ENCODE assay signal across 18 cellular contexts in the genomic region with DNA sequence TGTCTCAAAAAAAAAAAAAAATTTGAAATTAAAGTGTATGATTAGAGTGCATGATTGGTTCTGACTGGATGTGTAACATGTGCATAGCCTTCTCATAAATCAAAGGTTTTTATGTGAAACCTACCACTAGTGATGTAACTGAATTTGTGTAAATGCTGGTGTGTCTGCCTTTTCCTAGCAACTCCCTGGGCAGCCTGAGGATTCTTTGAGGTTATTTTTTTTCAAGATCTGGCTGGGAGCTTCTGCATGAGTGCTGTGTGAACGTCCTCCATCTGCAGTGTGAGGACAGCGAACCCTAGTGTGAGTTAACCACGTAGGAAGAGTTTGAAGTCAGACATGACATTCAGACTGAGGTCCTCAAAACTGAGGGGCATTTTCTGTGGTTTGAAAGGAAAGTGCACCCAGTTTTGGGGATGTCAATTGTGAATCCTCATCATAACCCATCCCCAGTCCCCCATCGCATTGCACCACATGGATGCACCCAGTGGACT. TPM values are rescaled to one million over a fixed set of nuclear protein-coding genes. Genes with fewer than 3 reads are reported as not detected.
A peak's percentile ranks its signal among the peaks of the same experiment; 100 is the strongest.
DNase-seq lines count a peak whose midpoint lies in the region; ATAC-seq, FAIRE-seq and TF ChIP-seq lines count a peak whose summit lies in the region.
"Had no signal": no experiment of that assay in that cellular context is flagged by ENCODE, and none has a peak within 500 bp of the region (broad histone marks: within the 10 kb centered on the region; RNA-seq: fewer than 3 reads in every experiment).

No MANE protein-coding gene starts in this region.

- H3K4ac ChIP-seq in H1 (replicated peaks; ENCODE audit: insufficient read length, low read depth, low read length): peak overlapping the region; percentile 8

- TF ChIP-seq POLR2A in HepG2 (IDR thresholded peaks at IDR 0.05; ENCODE audit: insufficient read depth in 1 of 2, low read depth in 2 of 2, low read length in 2 of 2): no peak
- TF ChIP-seq POLR2A in right lobe of liver (IDR thresholded peaks at IDR 0.05): no peak
- TF ChIP-seq POLR2A in NB4 (IDR thresholded peaks at IDR 0.05; ENCODE audit: extremely low read depth, insufficient read length): no peak
- no peak for TF ChIP-seq POLR2A in H1 (IDR thresholded peaks at IDR 0.05; ENCODE audit: control extremely low read depth in 1 of 2, low read depth in 2 of 2, low read length in 2 of 2)
- no peak for TF ChIP-seq POLR2A in Peyer's patch (IDR thresholded peaks at IDR 0.05)

- no peaks in the 10 kb centered on the region for H3K9me3 ChIP-seq in HepG2 (ENCODE audit: low read length)
- H3K9me3 ChIP-seq in right lobe of liver: no peaks in the 10 kb centered on the region
- no peaks in the 10 kb centered on the region for H3K9me3 ChIP-seq in H1 (ENCODE audit: insufficient read depth in 2 of 2, low read depth in 1 of 2, low read length in 1 of 2)
- no peaks in the 10 kb centered on the region for H3K9me3 ChIP-seq in Peyer's patch
- H3K9me3 ChIP-seq in tibial artery: no peaks in the 10 kb centered on the region
- H3K9me3 ChIP-seq: BLaER1 had no signal

- H3K4me3 ChIP-seq in HepG2 (replicated peaks in 1 of 3; ENCODE audit: insufficient read depth in 1 of 3, low read depth in 2 of 3, low read length in 3 of 3): no peak overlapping the region
- H3K4me3 ChIP-seq in right lobe of liver: no peak overlapping the region
- no peak overlapping the region for H3K4me3 ChIP-seq in NB4 (ENCODE audit: low read depth, low read length)
- no peak overlapping the region for H3K4me3 ChIP-seq in H1 (ENCODE audit: extremely low read depth in 1 of 4, insufficient read depth in 2 of 4, low read depth in 3 of 4, low read length in 4 of 4)
- no peak overlapping the region for H3K4me3 ChIP-seq in Peyer's patch
- H3K4me3 ChIP-seq in tibial artery: no peak overlapping the region
- H3K4me3 ChIP-seq: BLaER1, GM12878 had no signal

- H4K20me1 ChIP-seq in HepG2 (ENCODE audit: insufficient read depth, low read length) (no peaks in the 10 kb centered on the region), H1 (replicated peaks in 1 of 2; ENCODE audit: control insufficient read depth in 1 of 2, insufficient read depth in 2 of 2, low read length in 2 of 2) (no peaks in the 10 kb centered on the region)
- H4K20me1 ChIP-seq: BLaER1 had no signal

- peak; percentile 61 for TF ChIP-seq CTCF in HepG2 (CRISPR knock-in tag; IDR thresholded peaks at IDR 0.05)
- TF ChIP-seq CTCF in right lobe of liver (IDR thresholded peaks at IDR 0.05): no peak
- TF ChIP-seq CTCF in NB4 (IDR thresholded peaks at IDR 0.05; ENCODE audit: low read depth, low read length): no peak
- TF ChIP-seq CTCF in H1 (IDR thresholded peaks at IDR 0.05; ENCODE audit: control extremely low read depth in 1 of 3, insufficient read depth in 1 of 3, low read depth in 1 of 3, low read length in 3 of 3): no peak; a peak in 1 of 4 replicates
- no peak for TF ChIP-seq CTCF in Peyer's patch (IDR thresholded peaks at IDR 0.05)
- no peak for TF ChIP-seq CTCF in tibial artery (IDR thresholded peaks at IDR 0.05)

- H3K27me3 ChIP-seq in HepG2 (ENCODE audit: control insufficient read depth in 1 of 2, insufficient read depth in 2 of 2, low read length in 2 of 2) (no peaks in the 10 kb centered on the region; a peak in 1 of 5 replicates), right lobe of liver (no peaks in the 10 kb centered on the region), H1 (replicated peaks in 1 of 4; ENCODE audit: control insufficient read depth in 3 of 4, extremely low read depth in 1 of 4, insufficient read depth in 3 of 4, low read length in 3 of 4) (no peaks in the 10 kb centered on the region), Peyer's patch (no peaks in the 10 kb centered on the region), tibial artery (no peaks in the 10 kb centered on the region)
- H3K27me3 ChIP-seq: BLaER1 had no signal

- TF ChIP-seq RAD21 in HepG2 (CRISPR knock-in tag; IDR thresholded peaks at IDR 0.05) (peak; percentile 34; the same call in 1 of the 2 replicates), H1 (IDR thresholded peaks at IDR 0.05 in 1 of 2, conservative IDR thresholded peaks at IDR 0.05 in 1 of 2; ENCODE audit: low read depth in 2 of 2, low read length in 2 of 2) (peak; percentile 23 to 47; a peak in 3 of 4 replicates)

- in situ Hi-C loops in HepG2 (cut with HindIII; ENCODE audit: extremely low pct_ligation_motif_present, low pct_unique_long_range_greater_than_20kb): no loop called here

- WGBS in HepG2 (ENCODE audit: low lambda C conversion rate): 51% methylated on average over 4 of the region's 4 CpGs
- 70% methylated on average over 2 of the region's 4 CpGs for WGBS in right lobe of liver (ENCODE audit: insufficient coverage, low coverage, low lambda C conversion rate, missing lambda C conversion rate)
- 90% methylated on average over 4 of the region's 4 CpGs; no CpG with 5 or more reads in 1 of the 2 experiments for WGBS in H1 (ENCODE audit: extremely low coverage in 1 of 2, insufficient coverage in 1 of 2, insufficient read length in 1 of 2, insufficient replicate concordance in 2 of 2, low coverage in 1 of 2, low lambda C conversion rate in 2 of 2, missing lambda C conversion rate in 1 of 2), 2 experiments

- no peaks in the 10 kb centered on the region for H3K79me1 ChIP-seq in H1 (ENCODE audit: low read depth, low read length)

- no peak overlapping the region for H3K14ac ChIP-seq in H1 (ENCODE audit: insufficient read length)

- H3K36me3 Mint-ChIP-seq in activated CD4-positive, alpha-beta T cell treated with anti-CD3 and anti-CD28 coated beads, Interleukin-2, amount 10 ng/mL, durations not matched to agents 7 days and 5 days (ENCODE audit: low read depth): no peaks in the 10 kb centered on the region
- H3K36me3 Mint-ChIP-seq: CD4-positive, CD25-positive, alpha-beta regulatory T cell; IgD-negative memory B cell had no signal

- no peak overlapping the region for H3K9ac ChIP-seq in HepG2 (ENCODE audit: insufficient read depth, low read depth, low read length)
- no peak overlapping the region for H3K9ac ChIP-seq in H1 (replicated peaks in 1 of 4; ENCODE audit: extremely low read depth in 1 of 4, low read depth in 3 of 4, low read length in 3 of 4)
- H3K9ac ChIP-seq: BLaER1 had no signal

- CTCF ChIA-PET in HepG2 (lab: Yijun Ruan, JAX; ENCODE audit: low intra/inter-chr PET ratio, low total read pairs) (no interaction called here), H1 (lab: Charles Lee; ENCODE audit: partially characterized antibody) (interaction anchor here (0.7 to 2.5 kb wide), 5 partner anchors 10 to 289 kb away, joined by 3 to 12 read pairs (median 4); no protein-coding TSS in a partner anchor)
- CTCF ChIA-PET in activated CD4-positive, alpha-beta T cell treated with anti-CD3 and anti-CD28 coated beads, Interleukin-2, amount 10 ng/mL, durations not matched to agents 7 days and 5 days (lab: Charles Lee): no interaction called here

- peak overlapping the region; percentile 88 for H4K91ac ChIP-seq in H1 (replicated peaks; ENCODE audit: insufficient read length, low read length)

- no peaks in the 10 kb centered on the region for H3K4me1 Mint-ChIP-seq in activated CD4-positive, alpha-beta T cell treated with anti-CD3 and anti-CD28 coated beads, Interleukin-2, amount 10 ng/mL, durations not matched to agents 7 days and 5 days
- H3K4me1 Mint-ChIP-seq: CD4-positive, CD25-positive, alpha-beta regulatory T cell; IgD-negative memory B cell had no signal

- peak overlapping the region; percentile 29 for H4K5ac ChIP-seq in H1 (ENCODE audit: insufficient read length, low read depth, low read length)

- no peak overlapping the region for H3K27ac ChIP-seq in HepG2 (ENCODE audit: extremely low read length, insufficient read depth, low read length)
- no peak overlapping the region for H3K27ac ChIP-seq in right lobe of liver
- H3K27ac ChIP-seq in H1 (ENCODE audit: low read depth, low read length): no peak overlapping the region
- no peak overlapping the region for H3K27ac ChIP-seq in Peyer's patch
- no peak overlapping the region for H3K27ac ChIP-seq in tibial artery
- H3K27ac ChIP-seq: BLaER1 had no signal

- no peak for TF ChIP-seq EP300 in HepG2 (IDR thresholded peaks at IDR 0.05; ENCODE audit: low read depth in 2 of 2, low read length in 2 of 2)
- TF ChIP-seq EP300 in HepG2 (CRISPR knock-in tag; IDR thresholded peaks at IDR 0.05; ENCODE audit: borderline replicate concordance): no peak
- no peak for TF ChIP-seq EP300 in H1 (IDR thresholded peaks at IDR 0.05; ENCODE audit: borderline replicate concordance in 1 of 2, low read depth in 2 of 2, low read length in 2 of 2)

- H3K36me3 ChIP-seq in HepG2 (replicated peaks in 1 of 2; ENCODE audit: control insufficient read depth in 1 of 2, insufficient read depth in 2 of 2, low read length in 2 of 2): no peaks in the 10 kb centered on the region
- no peaks in the 10 kb centered on the region for H3K36me3 ChIP-seq in right lobe of liver
- no peaks in the 10 kb centered on the region; a peak in 1 of 8 replicates for H3K36me3 ChIP-seq in H1 (ENCODE audit: control insufficient read depth in 2 of 4, insufficient read depth in 4 of 4, low read length in 3 of 4)
- no peaks in the 10 kb centered on the region for H3K36me3 ChIP-seq in Peyer's patch
- H3K36me3 ChIP-seq in tibial artery: no peaks in the 10 kb centered on the region
- H3K36me3 ChIP-seq: BLaER1 had no signal

- H3K4me2 ChIP-seq in HepG2 (ENCODE audit: low read depth, low read length) (no peak overlapping the region), H1 (ENCODE audit: insufficient read depth in 1 of 2, low read depth in 2 of 2, low read length in 2 of 2) (no peak overlapping the region)
- H3K4me2 ChIP-seq: BLaER1 had no signal

- H3K27me3 Mint-ChIP-seq in activated CD4-positive, alpha-beta T cell treated with anti-CD3 and anti-CD28 coated beads, Interleukin-2, amount 10 ng/mL, durations not matched to agents 7 days and 5 days: no peaks in the 10 kb centered on the region
- H3K27me3 Mint-ChIP-seq: CD4-positive, CD25-positive, alpha-beta regulatory T cell; IgD-negative memory B cell had no signal

- no peak overlapping the region for H3K27ac Mint-ChIP-seq in activated CD4-positive, alpha-beta T cell treated with anti-CD3 and anti-CD28 coated beads, Interleukin-2, amount 10 ng/mL, durations not matched to agents 7 days and 5 days
- H3K27ac Mint-ChIP-seq: CD4-positive, CD25-positive, alpha-beta regulatory T cell; IgD-negative memory B cell had no signal

- H2AFZ ChIP-seq in HepG2 (ENCODE audit: low read length) (no peak overlapping the region), H1 (ENCODE audit: low read length) (no peak overlapping the region)

- ATAC-seq in HepG2 (no peak), right lobe of liver (no peak)
- ATAC-seq: GM12878 had no signal

- peak overlapping the region; percentile 55 for H2BK20ac ChIP-seq in H1 (ENCODE audit: low read length)

- H2AK5ac ChIP-seq in H1 (ENCODE audit: low read depth, low read length): no peak overlapping the region

- H3K4me3 Mint-ChIP-seq in activated CD4-positive, alpha-beta T cell treated with anti-CD3 and anti-CD28 coated beads, Interleukin-2, amount 10 ng/mL, durations not matched to agents 7 days and 5 days: no peak overlapping the region
- H3K4me3 Mint-ChIP-seq: CD4-positive, CD25-positive, alpha-beta regulatory T cell had no signal

- H3K4me1 ChIP-seq in HepG2 (ENCODE audit: insufficient read depth, low read length) (peaks cover 8% of the 10 kb centered on the region), right lobe of liver (no peaks in the 10 kb centered on the region), H1 (replicated peaks in 1 of 4; ENCODE audit: control insufficient read depth in 3 of 4, insufficient read depth in 4 of 4, low read length in 3 of 4) (peaks cover 4 to 10% (median 8%) of the 10 kb centered on the region in 4 experiments), Peyer's patch (no peaks in the 10 kb centered on the region), tibial artery (no peaks in the 10 kb centered on the region)
- H3K4me1 ChIP-seq: BLaER1 had no signal

- H3K23me2 ChIP-seq in H1 (ENCODE audit: low read depth, low read length): no peaks in the 10 kb centered on the region

- intact Hi-C loops in HepG2 (cut with micrococcal nuclease; ENCODE audit: unreplicated experiment): loop anchor here (1.0 kb wide), 1 partner anchor 78 kb away; no protein-coding TSS in a partner anchor
- intact Hi-C loops in right lobe of liver (cut with DNase I): no loop called here
- intact Hi-C loops in cardiac septum (cut with DNase I): no loop called here
- intact Hi-C loops in tibial artery (cut with DNase I; ENCODE audit: low total_unique reads): no loop called here

- H3K56ac ChIP-seq in H1 (replicated peaks; ENCODE audit: insufficient read length, low read depth, low read length): no peak overlapping the region

- no peak overlapping the region for H3K23ac ChIP-seq in H1 (ENCODE audit: insufficient read length)

- no peaks in the 10 kb centered on the region for H3K79me2 ChIP-seq in HepG2 (ENCODE audit: insufficient read depth, low read length)
- no peaks in the 10 kb centered on the region for H3K79me2 ChIP-seq in H1 (ENCODE audit: control insufficient read depth in 1 of 2, insufficient read depth in 2 of 2, low read length in 2 of 2)

- no TSS peak for BruUV-seq in HepG2 (replicated peaks; lab: Mats Ljungman, UMichigan)

- H2BK120ac ChIP-seq in H1 (replicated peaks; ENCODE audit: low read depth, low read length): peak overlapping the region; percentile 21

- H2BK5ac ChIP-seq in H1 (ENCODE audit: low read depth, low read length): no peak overlapping the region

- peak; percentile 28 for DNase-seq in HepG2 (ENCODE audit: low spot score)
- no peak for DNase-seq in right lobe of liver
- peak; percentile 6 for DNase-seq in NB4 (ENCODE audit: low read depth)
- DNase-seq in H1 (ENCODE audit: low read depth in 1 of 2, low spot score in 2 of 2): no peak
- no peak for DNase-seq in Peyer's patch
- no peak for DNase-seq in cardiac septum (ENCODE audit: low spot score)
- no peak for DNase-seq in tibial artery
- no peak for DNase-seq in activated CD4-positive, alpha-beta T cell treated with anti-CD3 and anti-CD28 coated beads, Interleukin-2, amount 10 ng/mL, durations not matched to agents 7 days and 5 days
- DNase-seq: 8988T; AML-193; CD4-positive, CD25-positive, alpha-beta regulatory T cell; DMS 273 treated with DMSO at 0.1 percent for 48 hours; GOT3 had no signal

- peaks cover 7% of the 10 kb centered on the region for H3K9me3 Mint-ChIP-seq in activated CD4-positive, alpha-beta T cell treated with anti-CD3 and anti-CD28 coated beads, Interleukin-2, amount 10 ng/mL, durations not matched to agents 7 days and 5 days

- no peak overlapping the region; the same call in 1 of the 2 replicates for H3K18ac ChIP-seq in H1 (ENCODE audit: extremely low read depth, low read length)

- peak overlapping the region; percentile 95; the same call in 1 of the 2 replicates for H2BK15ac ChIP-seq in H1 (ENCODE audit: low read length)

- no peak overlapping the region; the same call in 1 of the 2 replicates for H4K8ac ChIP-seq in H1 (ENCODE audit: extremely low read depth, insufficient read depth, low read length)

- 0 out of 2 replicates have a peak overlapping the region, but pooled peaks have one; percentile 71 for H2BK12ac ChIP-seq in H1 (ENCODE audit: low read depth, low read length)

- POLR2A ChIA-PET in HepG2 (lab: Yijun Ruan, JAX): interaction anchor here (1.2 kb wide), 1 partner anchor 11 kb away, joined by 3 read pairs; no protein-coding TSS in a partner anchor
- POLR2A ChIA-PET in H1 (lab: Charles Lee; ENCODE audit: partially characterized antibody): no interaction called here
- POLR2A ChIA-PET in activated CD4-positive, alpha-beta T cell treated with anti-CD3 and anti-CD28 coated beads, Interleukin-2, amount 10 ng/mL, durations not matched to agents 7 days and 5 days (lab: Charles Lee): no interaction called here

- FAIRE-seq in HepG2 (lab: Jason Lieb, UNC) (no peak), H1 (lab: Jason Lieb, UNC) (no peak)
- FAIRE-seq: GM12878, GM18507 had no signal

RNA-seq across cellular contexts. Expression of gene DPRX, which starts 39.9 kb away (rescaled TPM):
- not detected in 2 replicates for total RNA-seq in HepG2 (2016; rRNA removed; fragmentation: Illumina TruSeq; extraction: Trizol)
- total RNA-seq in HepG2 (2016; cell fraction: cytosol; rRNA removed; fragmentation: Illumina TruSeq; extraction: Trizol; ENCODE audit: low read depth): not detected in 2 replicates
- not detected in 2 replicates for total RNA-seq in HepG2 (2016; cell fraction: insoluble cytoplasmic fraction; rRNA removed; fragmentation: Illumina TruSeq; extraction: Trizol)
- total RNA-seq in HepG2 (2016; cell fraction: membrane; rRNA removed; fragmentation: Illumina TruSeq; extraction: Trizol): not detected in 2 replicates
- not detected in 2 replicates for total RNA-seq in HepG2 (2016; cell fraction: nucleus; rRNA removed; fragmentation: Illumina TruSeq; extraction: Trizol)
- polyA plus RNA-seq in HepG2 (2011; rRNA removed): 0.24 TPM in 1 of 2 replicates, not detected in the other
- not detected in 2 replicates for polyA plus RNA-seq in HepG2 (2011; cell fraction: cytosol; rRNA removed)
- 0.34 TPM in 1 of 2 replicates, not detected in the other for polyA plus RNA-seq in HepG2 (2011; cell fraction: nucleus; rRNA removed)
- polyA plus RNA-seq in HepG2 (2012): not detected in 2 replicates
- polyA plus RNA-seq in HepG2 (2016; cell fraction: cytosol; fragmentation: Illumina TruSeq; extraction: Trizol; ENCODE audit: low read depth): not detected in 2 replicates
- polyA plus RNA-seq in HepG2 (2016; cell fraction: insoluble cytoplasmic fraction; fragmentation: Illumina TruSeq; extraction: Trizol; ENCODE audit: low read depth): not detected in 2 replicates
- polyA plus RNA-seq in HepG2 (2016; cell fraction: membrane; fragmentation: Illumina TruSeq; extraction: Trizol; ENCODE audit: low read depth): not detected in 2 replicates
- polyA plus RNA-seq in HepG2 (2016; cell fraction: nucleus; fragmentation: Illumina TruSeq; extraction: Trizol; ENCODE audit: insufficient read depth, low read depth): not detected in 2 replicates
- polyA minus RNA-seq in HepG2 (2011; rRNA and poly(A)+ RNA removed; ENCODE audit: low replicate concordance): not detected in 2 replicates
- polyA minus RNA-seq in HepG2 (2011; cell fraction: cytosol; rRNA and poly(A)+ RNA removed): not detected in 2 replicates
- not detected in 2 replicates for polyA minus RNA-seq in HepG2 (2011; cell fraction: nucleus; rRNA and poly(A)+ RNA removed)
- total RNA-seq in right lobe of liver: not detected
- not detected in 2 replicates for total RNA-seq in H1 (2021; fragmentation: NEBNext Ultra II Directional; extraction: Animal tissue kit (Norgen Biotek cat#: 25700))
- not detected in 2 replicates for polyA plus RNA-seq in H1 (2011; rRNA removed)
- polyA plus RNA-seq in H1 (2011; cell fraction: cytosol; rRNA removed): not detected
- not detected for polyA plus RNA-seq in H1 (2011; cell fraction: nucleus; rRNA removed)
- polyA plus RNA-seq in H1 (2012, experiment 1 of 2): not detected in 4 replicates
- not detected for polyA plus RNA-seq in H1 (2012, experiment 2 of 2)
- 0.10 TPM for polyA plus RNA-seq in H1 (2013, experiment 1 of 2)
- not detected for polyA plus RNA-seq in H1 (2013, experiment 2 of 2)
- not detected in 2 replicates for polyA minus RNA-seq in H1 (2011; rRNA and poly(A)+ RNA removed)
- polyA minus RNA-seq in H1 (2011; cell fraction: cytosol; rRNA and poly(A)+ RNA removed): not detected
- not detected for polyA minus RNA-seq in H1 (2011; cell fraction: nucleus; rRNA and poly(A)+ RNA removed)
- not detected for total RNA-seq in Peyer's patch
- 0.54 TPM for total RNA-seq in cardiac septum
- not detected for total RNA-seq in activated CD4-positive, alpha-beta T cell treated with anti-CD3 and anti-CD28 coated beads, Interleukin-2, amount 10 ng/mL, durations not matched to agents 7 days and 5 days
- total RNA-seq: CD4-positive, CD25-positive, alpha-beta regulatory T cell; G401; GM12878 had no signal
- polyA plus RNA-seq: CD4-positive, CD25-positive, alpha-beta regulatory T cell; GM12878; IgD-negative memory B cell had no signal

Comparison
In these comparisons a context has a peak if more than half of its experiments do, and no peak if none do; other contexts are left out.
1. DNase-seq: peak in HepG2 (single experiment) and NB4 (single experiment); none in right lobe of liver (0 of 3), H1 (0 of 2), Peyer's patch (0 of 3), cardiac septum (single experiment), tibial artery (0 of 2) and activated CD4-positive, alpha-beta T cell treated with anti-CD3 and anti-CD28 coated beads, Interleukin-2, amount 10 ng/mL, durations not matched to agents 7 days and 5 days (single experiment).
2. Of the 41 proteins assayed by ChIP-seq in both HepG2 and H1: peak only in HepG2: CTCF; only in H1: none; in both: RAD21; in neither: 39.